10 cellular contexts compared by ENCODE assay signal in genomic region chr21:29265690-29266479, GRCh38. TPM values are rescaled to one million over a fixed set of nuclear protein-coding genes. Genes with fewer than 3 reads are reported as not detected.
A peak's percentile ranks its signal among the peaks of the same experiment; 100 is the strongest.
DNase-seq lines count a peak whose midpoint lies in the region; ATAC-seq and TF ChIP-seq lines count a peak whose summit lies in the region.
"Had no signal": no experiment of that assay in that cellular context is flagged by ENCODE, and none has a peak within 500 bp of the region (broad histone marks: within the 10 kb centered on the region; RNA-seq: fewer than 3 reads in every experiment).

No MANE protein-coding gene starts in this region.

- peak; percentile 52 for DNase-seq in activated CD4-positive, alpha-beta memory T cell treated with anti-CD3 and anti-CD28 coated beads for 36 hours
- DNase-seq in activated CD4-positive, alpha-beta memory T cell treated with anti-CD3 and anti-CD28 coated beads, Interleukin-2, amount 10 ng/mL, durations not matched to agents 7 days and 5 days = no peak
- DNase-seq in epithelial cell of esophagus (ENCODE audit: low read depth) = peak; percentile 29
- no peak for DNase-seq in stimulated activated effector memory CD8-positive, alpha-beta T cell treated with anti-CD3 and anti-CD28 coated beads, Interleukin-12 subunit alpha, Interleukin-12 subunit beta, amount 100 ng/mL, for 72 hours (ENCODE audit: low spot score in 2 of 2)
- DNase-seq in osteocyte (ENCODE audit: extremely low spot score, unreplicated experiment) = no peak
- DNase-seq in midbrain (lab: John Stamatoyannopoulos, UW) = no peak
- DNase-seq: NCI-H1417 treated with DMSO at 0.1 percent for 48 hours, PC-9 had no signal

- CTCF ChIA-PET in activated CD4-positive, alpha-beta memory T cell treated with anti-CD3 and anti-CD28 coated beads for 36 hours (lab: Charles Lee) = no interaction called here
- CTCF ChIA-PET in activated CD4-positive, alpha-beta memory T cell treated with anti-CD3 and anti-CD28 coated beads, Interleukin-2, amount 10 ng/mL, durations not matched to agents 7 days and 5 days (lab: Charles Lee) = no interaction called here

- peaks cover 4% of the 10 kb centered on the region for H3K27me3 Mint-ChIP-seq in activated CD4-positive, alpha-beta memory T cell treated with anti-CD3 and anti-CD28 coated beads for 36 hours
- H3K27me3 Mint-ChIP-seq in activated CD4-positive, alpha-beta memory T cell treated with anti-CD3 and anti-CD28 coated beads, Interleukin-2, amount 10 ng/mL, durations not matched to agents 7 days and 5 days = peaks cover 7% of the 10 kb centered on the region
- no peaks in the 10 kb centered on the region for H3K27me3 Mint-ChIP-seq in osteocyte (ENCODE audit: unreplicated experiment)

- H3K4me1 Mint-ChIP-seq in activated CD4-positive, alpha-beta memory T cell treated with anti-CD3 and anti-CD28 coated beads for 36 hours (ENCODE audit: low read depth) = peaks cover 8% of the 10 kb centered on the region
- no peaks in the 10 kb centered on the region for H3K4me1 Mint-ChIP-seq in activated CD4-positive, alpha-beta memory T cell treated with anti-CD3 and anti-CD28 coated beads, Interleukin-2, amount 10 ng/mL, durations not matched to agents 7 days and 5 days
- H3K4me1 Mint-ChIP-seq in stimulated activated effector memory CD8-positive, alpha-beta T cell treated with anti-CD3 and anti-CD28 coated beads, Interleukin-12 subunit alpha, Interleukin-12 subunit beta, amount 100 ng/mL, for 72 hours = no peaks in the 10 kb centered on the region
- no peaks in the 10 kb centered on the region for H3K4me1 Mint-ChIP-seq in osteocyte (ENCODE audit: unreplicated experiment)

- no peak overlapping the region for H3K4me3 Mint-ChIP-seq in activated CD4-positive, alpha-beta memory T cell treated with anti-CD3 and anti-CD28 coated beads for 36 hours
- no peak overlapping the region for H3K4me3 Mint-ChIP-seq in activated CD4-positive, alpha-beta memory T cell treated with anti-CD3 and anti-CD28 coated beads, Interleukin-2, amount 10 ng/mL, durations not matched to agents 7 days and 5 days
- no peak overlapping the region for H3K4me3 Mint-ChIP-seq in stimulated activated effector memory CD8-positive, alpha-beta T cell treated with anti-CD3 and anti-CD28 coated beads, Interleukin-12 subunit alpha, Interleukin-12 subunit beta, amount 100 ng/mL, for 72 hours
- no peak overlapping the region for H3K4me3 Mint-ChIP-seq in osteocyte (ENCODE audit: unreplicated experiment)

- POLR2A ChIA-PET in activated CD4-positive, alpha-beta memory T cell treated with anti-CD3 and anti-CD28 coated beads for 36 hours (lab: Charles Lee) = no interaction called here
- POLR2A ChIA-PET in activated CD4-positive, alpha-beta memory T cell treated with anti-CD3 and anti-CD28 coated beads, Interleukin-2, amount 10 ng/mL, durations not matched to agents 7 days and 5 days (lab: Charles Lee) = no interaction called here

- TF ChIP-seq CTCF in epithelial cell of esophagus (IDR thresholded peaks at IDR 0.05; ENCODE audit: insufficient read depth, low read depth, low read length, missing control alignments) (no peak), osteocyte (IDR thresholded peaks at IDR 0.05) (no peak)

- H3K36me3 Mint-ChIP-seq in activated CD4-positive, alpha-beta memory T cell treated with anti-CD3 and anti-CD28 coated beads for 36 hours = no peaks in the 10 kb centered on the region
- H3K36me3 Mint-ChIP-seq in activated CD4-positive, alpha-beta memory T cell treated with anti-CD3 and anti-CD28 coated beads, Interleukin-2, amount 10 ng/mL, durations not matched to agents 7 days and 5 days (ENCODE audit: low read depth) = no peaks in the 10 kb centered on the region
- H3K36me3 Mint-ChIP-seq in stimulated activated effector memory CD8-positive, alpha-beta T cell treated with anti-CD3 and anti-CD28 coated beads, Interleukin-12 subunit alpha, Interleukin-12 subunit beta, amount 100 ng/mL, for 72 hours = no peaks in the 10 kb centered on the region
- H3K36me3 Mint-ChIP-seq in osteocyte (ENCODE audit: unreplicated experiment) = no peaks in the 10 kb centered on the region

- ATAC-seq in HG03432 (IDR thresholded peaks at IDR 0.05; ENCODE audit: unreplicated experiment) = peak; percentile 63
- ATAC-seq in stimulated activated effector memory CD8-positive, alpha-beta T cell treated with anti-CD3 and anti-CD28 coated beads, Interleukin-12 subunit alpha, Interleukin-12 subunit beta, amount 100 ng/mL, for 72 hours = peak; percentile 42
- ATAC-seq in GM19452 (IDR thresholded peaks at IDR 0.05; ENCODE audit: unreplicated experiment) = no peak

- peaks cover 4% of the 10 kb centered on the region for H3K9me3 Mint-ChIP-seq in activated CD4-positive, alpha-beta memory T cell treated with anti-CD3 and anti-CD28 coated beads for 36 hours
- H3K9me3 Mint-ChIP-seq in activated CD4-positive, alpha-beta memory T cell treated with anti-CD3 and anti-CD28 coated beads, Interleukin-2, amount 10 ng/mL, durations not matched to agents 7 days and 5 days = no peaks in the 10 kb centered on the region
- no peaks in the 10 kb centered on the region for H3K9me3 Mint-ChIP-seq in stimulated activated effector memory CD8-positive, alpha-beta T cell treated with anti-CD3 and anti-CD28 coated beads, Interleukin-12 subunit alpha, Interleukin-12 subunit beta, amount 100 ng/mL, for 72 hours
- H3K9me3 Mint-ChIP-seq in osteocyte (ENCODE audit: unreplicated experiment) = no peaks in the 10 kb centered on the region

- H3K4me3 ChIP-seq in epithelial cell of esophagus (ENCODE audit: low read length) = no peak overlapping the region
- H3K4me3 ChIP-seq: PC-9 had no signal

- intact Hi-C loops in activated CD4-positive, alpha-beta memory T cell treated with anti-CD3 and anti-CD28 coated beads for 36 hours (cut with micrococcal nuclease) = no loop called here

- no peak overlapping the region for H3K27ac Mint-ChIP-seq in activated CD4-positive, alpha-beta memory T cell treated with anti-CD3 and anti-CD28 coated beads for 36 hours
- H3K27ac Mint-ChIP-seq in activated CD4-positive, alpha-beta memory T cell treated with anti-CD3 and anti-CD28 coated beads, Interleukin-2, amount 10 ng/mL, durations not matched to agents 7 days and 5 days = no peak overlapping the region
- H3K27ac Mint-ChIP-seq in stimulated activated effector memory CD8-positive, alpha-beta T cell treated with anti-CD3 and anti-CD28 coated beads, Interleukin-12 subunit alpha, Interleukin-12 subunit beta, amount 100 ng/mL, for 72 hours = no peak overlapping the region
- H3K27ac Mint-ChIP-seq in osteocyte (ENCODE audit: unreplicated experiment) = no peak overlapping the region

RNA-seq across cellular contexts. Expression of gene BACH1, which starts 32.8 kb away (rescaled TPM):
- 10 to 100 TPM; 22.9 to 23.0 TPM for total RNA-seq in activated CD4-positive, alpha-beta memory T cell treated with anti-CD3 and anti-CD28 coated beads for 36 hours
- 10 to 100 TPM; 21.6 to 26.2 TPM for total RNA-seq in activated CD4-positive, alpha-beta memory T cell treated with anti-CD3 and anti-CD28 coated beads, Interleukin-2, amount 10 ng/mL, durations not matched to agents 7 days and 5 days
- total RNA-seq in osteocyte = 93.8 and 95.0 TPM in 2 replicates

Comparison
In these comparisons a context has a peak if more than half of its experiments do, and no peak if none do; other contexts are left out.
1. DNase-seq: peak in activated CD4-positive, alpha-beta memory T cell treated with anti-CD3 and anti-CD28 coated beads for 36 hours (single experiment) and epithelial cell of esophagus (single experiment); none in activated CD4-positive, alpha-beta memory T cell treated with anti-CD3 and anti-CD28 coated beads, Interleukin-2, amount 10 ng/mL, durations not matched to agents 7 days and 5 days (single experiment), stimulated activated effector memory CD8-positive, alpha-beta T cell treated with anti-CD3 and anti-CD28 coated beads, Interleukin-12 subunit alpha, Interleukin-12 subunit beta, amount 100 ng/mL, for 72 hours (0 of 2), osteocyte (single experiment) and midbrain (single experiment).